12 cellular contexts compared by ENCODE assay signal in genomic region chr12:20624718-20625117, GRCh38.
DNase-seq lines count a peak whose midpoint lies in the region; ATAC-seq and TF ChIP-seq lines count a peak whose summit lies in the region.
"Had no signal": no experiment of that assay in that cellular context is flagged by ENCODE, and none has a peak within 500 bp of the region (broad histone marks: within the 10 kb centered on the region; RNA-seq: fewer than 3 reads in every experiment).

No MANE protein-coding gene starts in this region.

- no peak overlapping the region for H3K4me3 Mint-ChIP-seq in activated T-cell treated with anti-CD3 and anti-CD28 coated beads, Interleukin-2, amount 50 U/mL, for 4 hours
- H3K4me3 Mint-ChIP-seq: activated T-helper 17 cell treated with anti-CD3 and anti-CD28 coated beads, Interleukin-2, amount 50 U/mL, for 72 hours; B cell had no signal

- no peaks in the 10 kb centered on the region for H3K4me1 ChIP-seq in Panc1 (ENCODE audit: control insufficient read depth, insufficient read depth, low read length)

- no peaks in the 10 kb centered on the region for H3K36me3 ChIP-seq in Panc1 (ENCODE audit: control insufficient read depth, insufficient read depth, low read length)
- H3K36me3 ChIP-seq: SJCRH30 had no signal

- ATAC-seq in Panc1: no peak
- no peak for ATAC-seq in activated T-cell treated with anti-CD3 and anti-CD28 coated beads, Interleukin-2, amount 50 U/mL, for 4 hours
- ATAC-seq: activated T-helper 17 cell treated with anti-CD3 and anti-CD28 coated beads, Interleukin-2, amount 50 U/mL, for 72 hours had no signal

- H3K27me3 ChIP-seq in Panc1 (ENCODE audit: control insufficient read depth, insufficient read depth, low read length): no peaks in the 10 kb centered on the region
- H3K27me3 ChIP-seq: SJCRH30 had no signal

- H3K36me3 Mint-ChIP-seq in activated T-cell treated with anti-CD3 and anti-CD28 coated beads, Interleukin-2, amount 50 U/mL, for 4 hours (ENCODE audit: insufficient read depth): no peaks in the 10 kb centered on the region

- H3K27ac ChIP-seq in Panc1 (ENCODE audit: low read length): no peak overlapping the region
- H3K27ac ChIP-seq: SJCRH30 had no signal

- no peaks in the 10 kb centered on the region for H3K9me3 ChIP-seq in Panc1 (ENCODE audit: control insufficient read depth, insufficient read depth, low read depth, low read length)
- H3K9me3 ChIP-seq: SJCRH30 had no signal

- in situ Hi-C loops in Panc1 (cut with HindIII; ENCODE audit: low pct_unique_long_range_greater_than_20kb, low sequenced_read_pairs): no loop called here

- POLR2A ChIA-PET in Panc1 (lab: Charles Lee): no interaction called here

- H3K9me3 Mint-ChIP-seq in activated T-cell treated with anti-CD3 and anti-CD28 coated beads, Interleukin-2, amount 50 U/mL, for 4 hours: no peaks in the 10 kb centered on the region
- H3K9me3 Mint-ChIP-seq: activated T-helper 17 cell treated with anti-CD3 and anti-CD28 coated beads, Interleukin-2, amount 50 U/mL, for 72 hours had no signal

- DNase-seq in NCI-H748 (lab: John Stamatoyannopoulos, UW; ENCODE audit: unreplicated experiment) (peak; percentile 25), NCI-H748 treated with DMSO at 0.1 percent for 48 hours (lab: John Stamatoyannopoulos, UW) (no peak), Panc1 (ENCODE audit: low read depth, low spot score) (no peak), foreskin fibroblast (peak; percentile 4 to 44), stromal cell of bone marrow (ENCODE audit: low read depth) (peak; percentile 20)
- DNase-seq in activated naive CD4-positive, alpha-beta T cell treated with anti-CD3 and anti-CD28 coated beads, Interleukin-2, amount 50 U/mL, for 16 hours: no peak
- no peak for DNase-seq in activated CD4-positive, alpha-beta T cell treated with anti-CD3 and anti-CD28 coated beads, Interleukin-2, amount 50 U/mL, for 4 hours
- no peak for DNase-seq in activated T-cell treated with anti-CD3 and anti-CD28 coated beads, Interleukin-2, amount 50 U/mL, for 4 hours
- DNase-seq: stimulated activated CD4-positive, alpha-beta T cell treated with anti-CD3 and anti-CD28 coated beads, Interleukin-15, amount 100 ng/mL, for 24 hours had no signal

- CTCF ChIA-PET in Panc1 (lab: Charles Lee): interaction anchor here (0.6 to 0.7 kb wide), 2 partner anchors 233 to 535 kb away, joined by 3 read pairs; no protein-coding TSS in a partner anchor

- intact Hi-C loops in Panc1 (cut with micrococcal nuclease; ENCODE audit: unreplicated experiment): no loop called here

- H3K27me3 Mint-ChIP-seq in activated T-cell treated with anti-CD3 and anti-CD28 coated beads, Interleukin-2, amount 50 U/mL, for 4 hours (ENCODE audit: low read depth): no peaks in the 10 kb centered on the region
- H3K27me3 Mint-ChIP-seq: activated T-helper 17 cell treated with anti-CD3 and anti-CD28 coated beads, Interleukin-2, amount 50 U/mL, for 72 hours; B cell had no signal

- no peaks in the 10 kb centered on the region for H3K4me1 Mint-ChIP-seq in activated T-cell treated with anti-CD3 and anti-CD28 coated beads, Interleukin-2, amount 50 U/mL, for 4 hours (ENCODE audit: low read depth)
- H3K4me1 Mint-ChIP-seq: activated T-helper 17 cell treated with anti-CD3 and anti-CD28 coated beads, Interleukin-2, amount 50 U/mL, for 72 hours; B cell had no signal

- BruUV-seq in Panc1 (replicated peaks; lab: Mats Ljungman, UMichigan): no TSS peak

- TF ChIP-seq CTCF in Panc1 (IDR thresholded peaks at IDR 0.05): peak; percentile 35
- peak; percentile 43 for TF ChIP-seq CTCF in foreskin fibroblast (IDR thresholded peaks at IDR 0.05; ENCODE audit: low read depth, low read length)

- no peak overlapping the region for H3K4me3 ChIP-seq in Panc1 (ENCODE audit: low read depth in 2 of 2, low read length in 2 of 2)
- H3K4me3 ChIP-seq in foreskin fibroblast (ENCODE audit: low read depth in 1 of 2, low read length in 2 of 2): no peak overlapping the region
- H3K4me3 ChIP-seq: SJCRH30 had no signal

Comparison
In these comparisons a context has a peak if more than half of its experiments do, and no peak if none do; other contexts are left out.
1. DNase-seq: peak in NCI-H748 (single experiment), foreskin fibroblast (2 of 2) and stromal cell of bone marrow (single experiment); none in NCI-H748 treated with DMSO at 0.1 percent for 48 hours (single experiment), Panc1 (single experiment), activated naive CD4-positive, alpha-beta T cell treated with anti-CD3 and anti-CD28 coated beads, Interleukin-2, amount 50 U/mL, for 16 hours (single experiment), activated CD4-positive, alpha-beta T cell treated with anti-CD3 and anti-CD28 coated beads, Interleukin-2, amount 50 U/mL, for 4 hours (0 of 2) and activated T-cell treated with anti-CD3 and anti-CD28 coated beads, Interleukin-2, amount 50 U/mL, for 4 hours (single experiment).